1 cellular context compared by ENCODE assay signal in genomic region chr15:76206325-76206976, GRCh38.
TF ChIP-seq lines count a peak whose summit lies in the region.

No MANE protein-coding gene starts in this region.

TF ChIP-seq in IMR-90, 13 proteins besides CTCF, POLR2A, EP300 and RAD21 (continued from another document):
- TF ChIP-seq ELK1 (IDR thresholded peaks at IDR 0.05; ENCODE audit: borderline replicate concordance, low read depth, low read length): no peak
TF ChIP-seq in IMR-90: peak in this region for 0.
